Comparison of ENCODE assay signal across 8 cellular contexts in genomic region chr10:3805791-3806381, GRCh38. TPM values are rescaled to one million over a fixed set of nuclear protein-coding genes. Genes with fewer than 3 reads are reported as not detected.
DNase-seq lines count a peak whose midpoint lies in the region; ATAC-seq and TF ChIP-seq lines count a peak whose summit lies in the region.

No MANE protein-coding gene starts in this region.

- no peak for TF ChIP-seq CTCF in Panc1 (IDR thresholded peaks at IDR 0.05)
- no peak for TF ChIP-seq CTCF in left ventricle myocardium inferior (IDR thresholded peaks at IDR 0.05; ENCODE audit: borderline replicate concordance)

- no peak overlapping the region for H3K27ac Mint-ChIP-seq in activated naive CD4-positive, alpha-beta T cell treated with anti-CD3 and anti-CD28 coated beads, Interleukin-2, amount 10 ng/mL, durations not matched to agents 7 days and 5 days

- in situ Hi-C loops in Panc1 (cut with HindIII; ENCODE audit: low pct_unique_long_range_greater_than_20kb, low sequenced_read_pairs): no loop called here

- POLR2A ChIA-PET in Panc1 (lab: Charles Lee): interaction anchor here (1.0 to 1.1 kb wide), 3 partner anchors 21 to 80 kb away, joined by 3 to 5 read pairs (median 3); partner anchors contain the start of gene KLF6

- peaks cover 63% of the 10 kb centered on the region for H3K4me1 Mint-ChIP-seq in activated naive CD4-positive, alpha-beta T cell treated with anti-CD3 and anti-CD28 coated beads, Interleukin-2, amount 10 ng/mL, durations not matched to agents 7 days and 5 days

- H3K36me3 ChIP-seq in Panc1 (ENCODE audit: control insufficient read depth, insufficient read depth, low read length): no peaks in the 10 kb centered on the region
- H3K36me3 ChIP-seq in left ventricle myocardium inferior: no peaks in the 10 kb centered on the region

- no peaks in the 10 kb centered on the region for H3K36me3 Mint-ChIP-seq in activated naive CD4-positive, alpha-beta T cell treated with anti-CD3 and anti-CD28 coated beads, Interleukin-2, amount 10 ng/mL, durations not matched to agents 7 days and 5 days

- no peaks in the 10 kb centered on the region for H3K27me3 ChIP-seq in Panc1 (ENCODE audit: control insufficient read depth, insufficient read depth, low read length)
- H3K27me3 ChIP-seq in left ventricle myocardium inferior (ENCODE audit: low read depth): no peaks in the 10 kb centered on the region

- H3K4me3 Mint-ChIP-seq in activated naive CD4-positive, alpha-beta T cell treated with anti-CD3 and anti-CD28 coated beads, Interleukin-2, amount 10 ng/mL, durations not matched to agents 7 days and 5 days: peak overlapping the region; percentile 51

- peaks cover 74% of the 10 kb centered on the region for H3K4me1 ChIP-seq in Panc1 (ENCODE audit: control insufficient read depth, insufficient read depth, low read length)
- H3K4me1 ChIP-seq in left ventricle myocardium inferior: peaks cover 98% of the 10 kb centered on the region

- H3K9me3 Mint-ChIP-seq in activated naive CD4-positive, alpha-beta T cell treated with anti-CD3 and anti-CD28 coated beads, Interleukin-2, amount 10 ng/mL, durations not matched to agents 7 days and 5 days: no peaks in the 10 kb centered on the region

- DNase-seq in NCI-H1105 treated with DMSO at 0.1 percent for 48 hours (lab: John Stamatoyannopoulos, UW) (peak; percentile 19), NCI-H1105 (lab: John Stamatoyannopoulos, UW) (no peak), Panc1 (ENCODE audit: low read depth, low spot score) (no peak), left ventricle myocardium inferior (peak; percentile 34), AML-193 (lab: John Stamatoyannopoulos, UW) (no peak)
- DNase-seq in activated naive CD4-positive, alpha-beta T cell treated with anti-CD3 and anti-CD28 coated beads, Interleukin-2, amount 10 ng/mL, durations not matched to agents 7 days and 5 days: peak; percentile 68
- DNase-seq in stimulated activated naive CD8-positive, alpha-beta T cell treated with anti-CD3 and anti-CD28 coated beads, Interleukin-15, Interleukin-2, amounts not matched to agents 100 U/mL and 50 U/mL, for 24 hours: peak; percentile 57

- CTCF ChIA-PET in Panc1 (lab: Charles Lee): no interaction called here
- CTCF ChIA-PET in activated naive CD4-positive, alpha-beta T cell treated with anti-CD3 and anti-CD28 coated beads, Interleukin-2, amount 10 ng/mL, durations not matched to agents 7 days and 5 days (lab: Charles Lee): no interaction called here

- no peaks in the 10 kb centered on the region for H3K27me3 Mint-ChIP-seq in activated naive CD4-positive, alpha-beta T cell treated with anti-CD3 and anti-CD28 coated beads, Interleukin-2, amount 10 ng/mL, durations not matched to agents 7 days and 5 days

- H3K27ac ChIP-seq in Panc1 (ENCODE audit: low read length): peak overlapping the region; percentile 87
- peak overlapping the region; percentile 95 for H3K27ac ChIP-seq in left ventricle myocardium inferior (replicated peaks)

- ATAC-seq in HG03097 (IDR thresholded peaks at IDR 0.05; ENCODE audit: low FRiP score, unreplicated experiment): peak; percentile 42
- peak; percentile 29 for ATAC-seq in Panc1
- ATAC-seq in stimulated activated naive CD8-positive, alpha-beta T cell treated with anti-CD3 and anti-CD28 coated beads, Interleukin-15, Interleukin-2, amounts not matched to agents 100 U/mL and 50 U/mL, for 24 hours: no peak

- H3K4me3 ChIP-seq in Panc1 (ENCODE audit: low read depth in 2 of 2, low read length in 2 of 2): peak overlapping the region in 1 of 2 experiments; percentile 24; a peak in 2 of 4 replicates
- H3K4me3 ChIP-seq in left ventricle myocardium inferior: peak overlapping the region; percentile 42

- intact Hi-C loops in Panc1 (cut with micrococcal nuclease; ENCODE audit: unreplicated experiment) (loop anchor here (2.0 kb wide), 1 partner anchor 19 kb away; no protein-coding TSS in a partner anchor), left ventricle myocardium inferior (cut with micrococcal nuclease) (no loop called here)

- H3K9me3 ChIP-seq in Panc1 (ENCODE audit: control insufficient read depth, insufficient read depth, low read depth, low read length): no peaks in the 10 kb centered on the region
- no peaks in the 10 kb centered on the region for H3K9me3 ChIP-seq in left ventricle myocardium inferior (replicated peaks)

- no TSS peak for BruUV-seq in Panc1 (replicated peaks; lab: Mats Ljungman, UMichigan)

RNA-seq across cellular contexts. Expression of gene KLF6, which starts 20.9 kb away (rescaled TPM):
- total RNA-seq in Panc1 (2021; ENCODE audit: unreplicated experiment): 177 TPM
- polyA plus RNA-seq in Panc1 (2012; ENCODE audit: insufficient read length): 108 TPM
- total RNA-seq in left ventricle myocardium inferior: 43.8 TPM

Comparison
In these comparisons a context has a peak if more than half of its experiments do, and no peak if none do; other contexts are left out.
1. DNase-seq: peak in NCI-H1105 treated with DMSO at 0.1 percent for 48 hours (single experiment), activated naive CD4-positive, alpha-beta T cell treated with anti-CD3 and anti-CD28 coated beads, Interleukin-2, amount 10 ng/mL, durations not matched to agents 7 days and 5 days (single experiment), left ventricle myocardium inferior (single experiment) and stimulated activated naive CD8-positive, alpha-beta T cell treated with anti-CD3 and anti-CD28 coated beads, Interleukin-15, Interleukin-2, amounts not matched to agents 100 U/mL and 50 U/mL, for 24 hours (single experiment); none in NCI-H1105 (single experiment), Panc1 (single experiment) and AML-193 (0 of 2).